10 cellular contexts compared by ENCODE assay signal in genomic region chr11:86150826-86151187, GRCh38.
DNase-seq lines count a peak whose midpoint lies in the region; ATAC-seq and TF ChIP-seq lines count a peak whose summit lies in the region.
"Had no signal": no experiment of that assay in that cellular context is flagged by ENCODE, and none has a peak within 500 bp of the region (broad histone marks: within the 10 kb centered on the region; RNA-seq: fewer than 3 reads in every experiment).

No MANE protein-coding gene starts in this region.

- WGBS in heart right ventricle, 2 donors, result 73 to 79% methylated on average over 2 of the region's 2 CpGs

- H3K9me3 ChIP-seq in heart right ventricle, result no peaks in the 10 kb centered on the region
- no peaks in the 10 kb centered on the region for H3K9me3 ChIP-seq in breast epithelium
- no peaks in the 10 kb centered on the region for H3K9me3 ChIP-seq in uterus

- H3K27ac ChIP-seq in heart right ventricle (peak overlapping the region; percentile 20 to 77 (median 52)), breast epithelium (peak overlapping the region; percentile 85 to 91), uterus (peak overlapping the region; percentile 23 to 38)

- H3K36me3 ChIP-seq in heart right ventricle (no peaks in the 10 kb centered on the region), breast epithelium (no peaks in the 10 kb centered on the region), uterus (no peaks in the 10 kb centered on the region)

- H3K4me3 ChIP-seq in heart right ventricle (no peak overlapping the region), breast epithelium (peak overlapping the region in 1 of 3 donors; percentile 4), uterus (no peak overlapping the region)

- TF ChIP-seq CTCF in heart right ventricle (IDR thresholded peaks at IDR 0.05) (no peak), breast epithelium (IDR thresholded peaks at IDR 0.05) (no peak), uterus (IDR thresholded peaks at IDR 0.05) (no peak)

- H3K4me1 ChIP-seq in heart right ventricle (peaks cover 10 to 38% (median 23%) of the 10 kb centered on the region in 9 donors), breast epithelium (peaks cover 0 to 4% of the 10 kb centered on the region in 2 donors), uterus (peaks cover 0 to 9% of the 10 kb centered on the region in 2 donors)

- intact Hi-C loops in heart right ventricle (cut with DNase I), result no loop called here
- intact Hi-C loops in cardiac septum (cut with DNase I), result loop anchor here (1.0 kb wide), 1 partner anchor 23 kb away; no protein-coding TSS in a partner anchor
- intact Hi-C loops in breast epithelium (cut with DNase I; ENCODE audit: low total_unique reads), result no loop called here
- intact Hi-C loops in uterus (cut with DNase I; ENCODE audit: low total_unique reads), result no loop called here

- DNase-seq in heart right ventricle (no peak), cardiac septum (ENCODE audit: low spot score) (no peak), breast epithelium (ENCODE audit: low spot score in 2 of 2) (peak in 1 of 2 donors; percentile 26), myocyte (ENCODE audit: low read depth) (peak; percentile 76), uterus (no peak), inferior parietal cortex (ENCODE audit: extremely low spot score) (no peak)
- DNase-seq: NCI-H524; stimulated activated CD4-positive, alpha-beta T cell treated with anti-CD3 and anti-CD28 coated beads, Interleukin-4, amount 100 ng/mL, for 1 hour had no signal

- H3K27me3 ChIP-seq in heart right ventricle (no peaks in the 10 kb centered on the region), breast epithelium (no peaks in the 10 kb centered on the region), uterus (no peaks in the 10 kb centered on the region)

- no peak for TF ChIP-seq POLR2A in breast epithelium (IDR thresholded peaks at IDR 0.05)
- no peak for TF ChIP-seq POLR2A in uterus (IDR thresholded peaks at IDR 0.05)

- ATAC-seq in heart right ventricle, result peak in 1 of 8 donors; percentile 19
- no peak for ATAC-seq in HG02763 (IDR thresholded peaks at IDR 0.05; ENCODE audit: unreplicated experiment)
- ATAC-seq in HG02798 (IDR thresholded peaks at IDR 0.05; ENCODE audit: poor library complexity, unreplicated experiment), result no peak

Comparison
In these comparisons a context has a peak if more than half of its experiments do, and no peak if none do; other contexts are left out.
1. H3K27ac ChIP-seq: peak in every context shown above with its lines; median percentile 88 in breast epithelium; 52 in heart right ventricle; 30 in uterus.